ENCODE assay signal across 1 cellular context in the genomic region with DNA sequence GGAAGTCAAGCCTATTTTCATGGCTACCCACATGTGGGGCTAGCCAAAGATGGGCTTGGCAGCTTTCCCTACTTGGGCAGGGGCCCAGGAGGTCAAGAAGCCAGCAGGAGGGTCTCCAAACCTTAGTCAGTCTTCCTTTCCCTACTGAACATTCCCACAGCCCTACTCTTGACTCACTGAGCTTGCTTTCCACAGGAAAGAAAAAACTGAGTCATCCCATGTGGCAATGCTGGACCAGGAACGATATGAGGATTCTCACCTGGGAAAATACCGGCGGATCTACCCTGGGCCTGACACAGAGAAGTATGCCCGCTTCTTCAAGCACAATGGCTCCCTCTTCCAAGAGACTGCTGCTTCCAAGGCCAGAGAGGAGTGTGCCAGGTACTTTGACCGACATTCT.
TF ChIP-seq lines count a peak whose summit lies in the region.

No MANE protein-coding gene starts in this region.

TF ChIP-seq in endothelial cell of umbilical vein, 7 proteins besides CTCF, POLR2A, EP300 and RAD21:
- TF ChIP-seq FOS (IDR thresholded peaks at IDR 0.05; ENCODE audit: borderline replicate concordance, insufficient read depth, low read length) = peak; percentile 97
- TF ChIP-seq GATA2 (IDR thresholded peaks at IDR 0.05; ENCODE audit: insufficient read depth, insufficient read length, low read depth, low read length) = peak; percentile 53
- TF ChIP-seq JUN (IDR thresholded peaks at IDR 0.05; ENCODE audit: borderline replicate concordance, insufficient read depth, insufficient read length, low read depth) = peak; percentile 74
- TF ChIP-seq, protein P1, sequence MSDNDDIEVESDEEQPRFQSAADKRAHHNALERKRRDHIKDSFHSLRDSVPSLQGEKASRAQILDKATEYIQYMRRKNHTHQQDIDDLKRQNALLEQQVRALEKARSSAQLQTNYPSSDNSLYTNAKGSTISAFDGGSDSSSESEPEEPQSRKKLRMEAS (IDR thresholded peaks at IDR 0.05; ENCODE audit: insufficient read depth, insufficient read length) = no peak
